Comparison of ENCODE assay signal across 1 cellular context in genomic region chr9:133803745-133804144, GRCh38.
TF ChIP-seq lines count a peak whose summit lies in the region.

No MANE protein-coding gene starts in this region.

TF ChIP-seq in IMR-90, 13 proteins besides CTCF, POLR2A, EP300 and RAD21:
- TF ChIP-seq RCOR1 (IDR thresholded peaks at IDR 0.05; ENCODE audit: insufficient replicate concordance, low read length): no peak
- TF ChIP-seq ELK1 (IDR thresholded peaks at IDR 0.05; ENCODE audit: borderline replicate concordance, low read depth, low read length): no peak
- TF ChIP-seq MXI1 (IDR thresholded peaks at IDR 0.05; ENCODE audit: borderline replicate concordance, low read depth, low read length): no peak
- TF ChIP-seq MAFK (IDR thresholded peaks at IDR 0.05; ENCODE audit: low read depth, low read length): no peak
TF ChIP-seq in IMR-90: peak in this region for 0.
